Comparison of ENCODE assay signal across 16 cellular contexts in the genomic region with DNA sequence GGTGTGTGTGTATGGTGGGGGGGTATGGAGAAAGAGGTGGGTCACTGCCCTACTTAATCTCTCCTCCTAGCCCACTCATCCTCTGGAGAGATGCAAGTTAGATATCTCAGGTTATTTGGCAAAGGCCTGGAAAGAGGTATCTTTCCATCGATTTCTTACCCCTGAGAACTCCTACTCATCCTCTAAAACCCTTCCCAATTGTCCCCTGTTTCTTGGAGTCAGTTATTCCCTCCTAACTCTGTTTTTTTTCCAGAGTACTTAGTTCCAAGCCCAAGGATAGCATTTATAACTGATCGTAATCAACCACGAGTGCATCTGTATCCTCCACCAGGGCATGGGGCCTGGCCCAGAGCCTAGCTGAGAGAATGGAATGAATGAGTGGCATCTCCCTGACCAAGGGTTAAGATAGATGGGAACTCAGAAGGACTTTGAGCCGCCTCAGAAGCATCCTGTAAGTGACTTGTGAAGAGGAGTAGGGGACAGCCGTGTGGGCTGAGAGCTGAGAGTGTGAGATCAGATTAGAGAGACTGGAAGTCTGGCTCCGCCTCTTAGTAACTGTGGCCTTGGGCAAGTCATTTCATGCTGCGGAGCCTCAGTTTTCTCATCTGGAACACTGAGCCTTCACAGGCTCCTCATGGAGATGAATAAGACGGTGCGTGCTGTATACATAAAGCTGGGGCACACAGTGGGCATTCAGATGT. TPM values are rescaled to one million over a fixed set of nuclear protein-coding genes. Genes with fewer than 3 reads are reported as not detected.
DNase-seq lines count a peak whose midpoint lies in the region; ATAC-seq lines count a peak whose summit lies in the region.
"Had no signal": no experiment of that assay in that cellular context is flagged by ENCODE, and none has a peak within 500 bp of the region (broad histone marks: within the 10 kb centered on the region; RNA-seq: fewer than 3 reads in every experiment).

No MANE protein-coding gene starts in this region.

- H3K36me3 ChIP-seq in trophoblast cell (ENCODE audit: control insufficient read depth in 1 of 2, insufficient read depth in 2 of 2, low read length in 2 of 2), result no peaks in the 10 kb centered on the region
- H3K36me3 ChIP-seq: heart right ventricle, thoracic aorta had no signal

- no peaks in the 10 kb centered on the region for H3K27me3 Mint-ChIP-seq in T-cell
- no peaks in the 10 kb centered on the region for H3K27me3 Mint-ChIP-seq in activated naive CD8-positive, alpha-beta T cell

- peaks cover 83 to 87% (median 86%) of the 10 kb centered on the region in 3 donors for H3K4me1 Mint-ChIP-seq in T-cell
- peaks cover 90% of the 10 kb centered on the region for H3K4me1 Mint-ChIP-seq in activated naive CD8-positive, alpha-beta T cell (ENCODE audit: low read depth)

- H3K4me1 ChIP-seq in trophoblast cell (ENCODE audit: control insufficient read depth in 1 of 2, insufficient read depth in 2 of 2, low read length in 2 of 2), result no peaks in the 10 kb centered on the region

- no peak overlapping the region for H3K18ac ChIP-seq in trophoblast cell (ENCODE audit: low read length)

- no peaks in the 10 kb centered on the region for H3K79me2 ChIP-seq in trophoblast cell (ENCODE audit: control insufficient read depth, insufficient read depth, low read length, poor library complexity)

- H2AK5ac ChIP-seq in trophoblast cell (ENCODE audit: low read length), result no peak overlapping the region

- H3K14ac ChIP-seq in trophoblast cell (ENCODE audit: low read length), result no peak overlapping the region

- POLR2A ChIA-PET in T-cell (lab: Charles Lee), result interaction anchor here in 1 of 2 donors (1.0 kb wide), 1 partner anchor 11 kb away, joined by 3 read pairs; no protein-coding TSS in a partner anchor

- no peaks in the 10 kb centered on the region for H3K9me3 Mint-ChIP-seq in T-cell
- no peaks in the 10 kb centered on the region for H3K9me3 Mint-ChIP-seq in activated naive CD8-positive, alpha-beta T cell (ENCODE audit: low read depth)

- no peak overlapping the region for H4K8ac ChIP-seq in trophoblast cell (ENCODE audit: low read depth, low read length)

- H3K4ac ChIP-seq in trophoblast cell (ENCODE audit: low read depth, low read length), result no peak overlapping the region

- H3K27ac ChIP-seq in trophoblast cell (ENCODE audit: low read depth, low read length), result no peak overlapping the region
- H3K27ac ChIP-seq: thoracic aorta had no signal

- no peak overlapping the region for H3K9ac ChIP-seq in trophoblast cell (ENCODE audit: low read length)

- no CpG with 5 or more reads among the region's 9 CpGs for WGBS in trophoblast cell (ENCODE audit: extremely low coverage, insufficient coverage, insufficient read length)

- H3K23ac ChIP-seq in trophoblast cell (ENCODE audit: low read length), result no peak overlapping the region

- peak in 1 of 4 experiments; percentile 8 for ATAC-seq in T-cell (replicated peaks in 1 of 4)
- ATAC-seq: heart right ventricle, left colon had no signal

- peaks cover 48% of the 10 kb centered on the region for H3K36me3 Mint-ChIP-seq in T-cell
- H3K36me3 Mint-ChIP-seq in activated naive CD8-positive, alpha-beta T cell, result peaks cover 23% of the 10 kb centered on the region

- CTCF ChIA-PET in T-cell (lab: Charles Lee), result interaction anchor here in 1 of 2 donors (2.3 kb wide), 1 partner anchor 54 kb away, joined by 10 read pairs; no protein-coding TSS in a partner anchor

- H2BK120ac ChIP-seq in trophoblast cell (ENCODE audit: insufficient read depth, low read length, poor library complexity), result no peak overlapping the region

- no peaks in the 10 kb centered on the region for H3K27me3 ChIP-seq in trophoblast cell (ENCODE audit: insufficient read depth, low read length)

- no peak overlapping the region for H2BK5ac ChIP-seq in trophoblast cell (ENCODE audit: low read depth, low read length, poor library complexity)

- H3K4me3 ChIP-seq in trophoblast cell (ENCODE audit: low read depth, low read length), result no peak overlapping the region
- H3K4me3 ChIP-seq: heart right ventricle, PC-9, thoracic aorta had no signal

- H3K27ac Mint-ChIP-seq in T-cell, result peak overlapping the region; percentile 95 to 96
- H3K27ac Mint-ChIP-seq in activated naive CD8-positive, alpha-beta T cell, result peak overlapping the region; percentile 98

- H4K12ac ChIP-seq in trophoblast cell (ENCODE audit: low read depth, low read length), result no peak overlapping the region

- H3K9me3 ChIP-seq in trophoblast cell (ENCODE audit: insufficient read depth, low read depth, low read length), result no peaks in the 10 kb centered on the region
- H3K9me3 ChIP-seq: heart right ventricle, thoracic aorta had no signal

- DNase-seq in T-cell (peak in 12 of 34 experiments; percentile 1 to 49 (median 42)), NCI-H774 (lab: John Stamatoyannopoulos, UW) (no peak), kidney tubule cell (ENCODE audit: low spot score) (no peak), trophoblast cell (no peak), NCI-H2081 treated with DMSO at 0.1 percent for 48 hours (lab: John Stamatoyannopoulos, UW) (no peak)
- peak; percentile 49 to 59 for DNase-seq in activated CD4-positive, alpha-beta T cell treated with anti-CD3 and anti-CD28 coated beads, Interleukin-2, amount 50 U/mL, for 4 hours
- DNase-seq in stimulated activated CD4-positive, alpha-beta T cell treated with anti-CD3 and anti-CD28 coated beads, Interleukin-4, amount 100 ng/mL, for 24 hours, result peak; percentile 82
- DNase-seq: cerebellar nuclear complex, heart right ventricle, left colon, NCI-H1048, NCI-H446, PC-9 had no signal

- H4K91ac ChIP-seq in trophoblast cell (ENCODE audit: low read depth, low read length), result no peak overlapping the region

- no peaks in the 10 kb centered on the region for H3K79me1 ChIP-seq in trophoblast cell (ENCODE audit: low read length)

- no peak overlapping the region for H2AFZ ChIP-seq in trophoblast cell (ENCODE audit: insufficient read depth, low read length, poor library complexity)
- H2AFZ ChIP-seq: PC-9 had no signal

- H3K4me2 ChIP-seq in trophoblast cell (ENCODE audit: low read length), result no peak overlapping the region

- peak overlapping the region; percentile 77 to 94 (median 77) for H3K4me3 Mint-ChIP-seq in T-cell
- H3K4me3 Mint-ChIP-seq in activated naive CD8-positive, alpha-beta T cell, result peak overlapping the region; percentile 85

- H2BK12ac ChIP-seq in trophoblast cell (ENCODE audit: low read length), result no peak overlapping the region

RNA-seq across cellular contexts. Expression of a gene that starts 16.2 kb away (rescaled TPM):
- total RNA-seq in T-cell, result 100 to 1,000 TPM; 413 to 594 (median 495) TPM
- polyA plus RNA-seq in trophoblast cell (2013), result 0.08 and 0.19 TPM in 2 replicates
- total RNA-seq: pulmonary artery endothelial cell had no signal

RNA-seq across cellular contexts. Expression of a gene that starts 35.8 kb away (rescaled TPM):
- 10 to 100 TPM in 1 of 5 donors, 1 to 10 TPM in 4; 5.4 to 12.2 (median 6.7) TPM for total RNA-seq in T-cell
- polyA plus RNA-seq in trophoblast cell (2013), result 2.0 and 2.9 TPM in 2 replicates

Comparison
In these comparisons a context has a peak if more than half of its experiments do, and no peak if none do; other contexts are left out.
1. DNase-seq: peak in activated CD4-positive, alpha-beta T cell treated with anti-CD3 and anti-CD28 coated beads, Interleukin-2, amount 50 U/mL, for 4 hours (2 of 2) and stimulated activated CD4-positive, alpha-beta T cell treated with anti-CD3 and anti-CD28 coated beads, Interleukin-4, amount 100 ng/mL, for 24 hours (single experiment); none in NCI-H774 (single experiment), kidney tubule cell (single experiment), trophoblast cell (0 of 2) and NCI-H2081 treated with DMSO at 0.1 percent for 48 hours (single experiment).